13 cellular contexts compared by ENCODE assay signal in genomic region chr7:151659219-151659618, GRCh38.
DNase-seq lines count a peak whose midpoint lies in the region; ATAC-seq and TF ChIP-seq lines count a peak whose summit lies in the region.
"Had no signal": no experiment of that assay in that cellular context is flagged by ENCODE, and none has a peak within 500 bp of the region (broad histone marks: within the 10 kb centered on the region; RNA-seq: fewer than 3 reads in every experiment).

No MANE protein-coding gene starts in this region.

- no peaks in the 10 kb centered on the region for H3K79me2 ChIP-seq in PC-3 (ENCODE audit: low read length)

- H3K9me3 Mint-ChIP-seq in endodermal cell: no peaks in the 10 kb centered on the region
- H3K9me3 Mint-ChIP-seq: CD8-positive, alpha-beta memory T cell had no signal

- H2AFZ ChIP-seq in PC-3 (ENCODE audit: low read length): no peak overlapping the region; the same call in 1 of the 2 replicates

- H3K4me1 ChIP-seq in right atrium auricular region (peaks cover 0 to 35% of the 10 kb centered on the region in 2 donors), heart right ventricle (peaks cover 0 to 11% (median 1%) of the 10 kb centered on the region in 9 donors), PC-3 (ENCODE audit: insufficient read depth, low read length) (peaks cover 38% of the 10 kb centered on the region), endodermal cell (ENCODE audit: control insufficient read depth, insufficient read depth, low read length) (peaks cover 6% of the 10 kb centered on the region)
- H3K4me1 ChIP-seq: BLaER1, Caco-2 had no signal

- DNase-seq in right atrium auricular region (ENCODE audit: low spot score) (no peak), heart right ventricle (no peak), PC-3 (peak; percentile 49), endodermal cell (peak; percentile 43), DMS79 (lab: John Stamatoyannopoulos, UW) (no peak)
- DNase-seq: AML-193; Caco-2; CD8-positive, alpha-beta memory T cell; GF-D8 had no signal

- no peaks in the 10 kb centered on the region for H3K36me3 Mint-ChIP-seq in endodermal cell (ENCODE audit: low read depth)

- H3K27ac ChIP-seq in right atrium auricular region: peak overlapping the region; percentile 14 to 97
- H3K27ac ChIP-seq in heart right ventricle: no peak overlapping the region
- peak overlapping the region; percentile 81 for H3K27ac ChIP-seq in PC-3 (ENCODE audit: low read length)
- H3K27ac ChIP-seq in endodermal cell (ENCODE audit: low read depth, low read length): no peak overlapping the region
- H3K27ac ChIP-seq: 22Rv1, BLaER1 had no signal

- intact Hi-C loops in heart right ventricle (cut with DNase I) (no loop called here), PC-3 (cut with micrococcal nuclease) (loop anchor here (2.0 kb wide), 2 partner anchors 26 to 28 kb away; no protein-coding TSS in a partner anchor)

- WGBS in heart right ventricle, 2 donors: 74 to 85% methylated on average over 4 of the region's 4 CpGs
- 88 to 94% methylated on average over 3 to 4 of the region's 4 CpGs for WGBS in endodermal cell (ENCODE audit: insufficient coverage in 1 of 2, insufficient read length in 1 of 2), 2 experiments

- no peak for ATAC-seq in heart right ventricle
- peak; percentile 68 for ATAC-seq in PC-3
- ATAC-seq in GM19351 (IDR thresholded peaks at IDR 0.05; ENCODE audit: unreplicated experiment): no peak
- no peak for ATAC-seq in HG02870 (IDR thresholded peaks at IDR 0.05; ENCODE audit: unreplicated experiment)

- H4K20me1 ChIP-seq in PC-3 (ENCODE audit: low read length): no peaks in the 10 kb centered on the region
- H4K20me1 ChIP-seq: BLaER1 had no signal

- CTCF ChIA-PET in PC-3 (lab: Charles Lee): no interaction called here

- H3K4me1 Mint-ChIP-seq in endodermal cell: peaks cover 15% of the 10 kb centered on the region
- H3K4me1 Mint-ChIP-seq: CD8-positive, alpha-beta memory T cell had no signal

- H3K9me3 ChIP-seq in right atrium auricular region: no peaks in the 10 kb centered on the region
- H3K9me3 ChIP-seq in heart right ventricle: no peaks in the 10 kb centered on the region
- H3K9me3 ChIP-seq in PC-3 (ENCODE audit: low read length): no peaks in the 10 kb centered on the region
- H3K9me3 ChIP-seq in endodermal cell (ENCODE audit: control insufficient read depth, low read length): no peaks in the 10 kb centered on the region
- H3K9me3 ChIP-seq: BLaER1 had no signal

- no TSS peak for BruUV-seq in PC-3 (replicated peaks; lab: Mats Ljungman, UMichigan)

- no peaks in the 10 kb centered on the region for H3F3A ChIP-seq in PC-3 (ENCODE audit: low read length, unreplicated experiment)

- H3K4me3 Mint-ChIP-seq in endodermal cell: no peak overlapping the region
- H3K4me3 Mint-ChIP-seq: CD8-positive, alpha-beta memory T cell had no signal

- H3K9me2 ChIP-seq in PC-3 (replicated peaks; ENCODE audit: low read length): no peaks in the 10 kb centered on the region

- H3K9ac ChIP-seq in PC-3 (ENCODE audit: low read length) (peak overlapping the region; percentile 70), endodermal cell (ENCODE audit: extremely low read depth, low read length, poor library complexity, severe bottlenecking) (no peak overlapping the region)
- H3K9ac ChIP-seq: BLaER1 had no signal

- no peaks in the 10 kb centered on the region for H3K27me3 ChIP-seq in right atrium auricular region
- H3K27me3 ChIP-seq in heart right ventricle: no peaks in the 10 kb centered on the region
- H3K27me3 ChIP-seq in PC-3 (ENCODE audit: low read length): no peaks in the 10 kb centered on the region
- no peaks in the 10 kb centered on the region for H3K27me3 ChIP-seq in endodermal cell (ENCODE audit: control insufficient read depth, insufficient read depth, low read length, poor library complexity, severe bottlenecking)
- H3K27me3 ChIP-seq: BLaER1 had no signal

- peak overlapping the region; percentile 36 for H3K4me2 ChIP-seq in PC-3 (ENCODE audit: low read length)
- H3K4me2 ChIP-seq: BLaER1 had no signal

- POLR2A ChIA-PET in PC-3 (lab: Charles Lee; ENCODE audit: unreplicated experiment): interaction anchor here (0.6 kb wide), 1 partner anchor 805 kb away, joined by 3 read pairs; no protein-coding TSS in a partner anchor

- no peaks in the 10 kb centered on the region for H3K36me3 ChIP-seq in right atrium auricular region
- no peaks in the 10 kb centered on the region for H3K36me3 ChIP-seq in heart right ventricle
- no peaks in the 10 kb centered on the region for H3K36me3 ChIP-seq in PC-3 (ENCODE audit: low read depth, low read length)
- H3K36me3 ChIP-seq in endodermal cell (ENCODE audit: control insufficient read depth, insufficient read depth, low read length): no peaks in the 10 kb centered on the region
- H3K36me3 ChIP-seq: BLaER1 had no signal

- TF ChIP-seq CTCF in right atrium auricular region (IDR thresholded peaks at IDR 0.05): no peak
- no peak for TF ChIP-seq CTCF in heart right ventricle (IDR thresholded peaks at IDR 0.05)
- TF ChIP-seq CTCF in PC-3 (conservative IDR thresholded peaks at IDR 0.05; ENCODE audit: low read depth, low read length): no peak
- no peak for TF ChIP-seq CTCF in endodermal cell (conservative IDR thresholded peaks at IDR 0.05)

- H3K27ac Mint-ChIP-seq in endodermal cell: no peak overlapping the region

- H3K4me3 ChIP-seq in right atrium auricular region (no peak overlapping the region), heart right ventricle (no peak overlapping the region), PC-3 (ENCODE audit: low read length) (no peak overlapping the region), endodermal cell (ENCODE audit: low read length) (no peak overlapping the region)
- H3K4me3 ChIP-seq: BLaER1 had no signal

- peaks cover 2% of the 10 kb centered on the region for H3K27me3 Mint-ChIP-seq in endodermal cell (ENCODE audit: insufficient read depth)
- H3K27me3 Mint-ChIP-seq: CD8-positive, alpha-beta memory T cell had no signal

Comparison
In these comparisons a context has a peak if more than half of its experiments do, and no peak if none do; other contexts are left out.
1. H3K27ac ChIP-seq: peak in right atrium auricular region (2 of 2) and PC-3 (single experiment); none in heart right ventricle (0 of 10) and endodermal cell (single experiment).
2. DNase-seq: peak in PC-3 (single experiment) and endodermal cell (single experiment); none in right atrium auricular region (single experiment), heart right ventricle (0 of 2) and DMS79 (single experiment).